In the genomic region with DNA sequence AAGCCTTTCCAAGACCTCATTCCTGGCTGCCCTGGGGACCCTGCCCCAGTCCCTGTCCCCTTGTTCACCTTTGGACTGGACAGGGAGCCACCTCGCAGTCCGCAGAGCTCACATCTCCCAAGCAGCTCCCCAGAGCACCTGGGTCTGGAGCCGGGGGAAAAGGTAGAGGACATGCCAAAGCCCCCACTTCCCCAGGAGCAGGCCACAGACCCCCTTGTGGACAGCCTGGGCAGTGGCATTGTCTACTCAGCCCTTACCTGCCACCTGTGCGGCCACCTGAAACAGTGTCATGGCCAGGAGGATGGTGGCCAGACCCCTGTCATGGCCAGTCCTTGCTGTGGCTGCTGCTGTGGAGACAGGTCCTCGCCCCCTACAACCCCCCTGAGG, we compare ENCODE assay signal across 1 cellular context.
TF ChIP-seq lines count a peak whose summit lies in the region.

No MANE protein-coding gene starts in this region.

TF ChIP-seq in GM23338, 12 proteins besides CTCF, POLR2A, EP300 and RAD21 (continued from another document):
- TF ChIP-seq, protein P1, sequence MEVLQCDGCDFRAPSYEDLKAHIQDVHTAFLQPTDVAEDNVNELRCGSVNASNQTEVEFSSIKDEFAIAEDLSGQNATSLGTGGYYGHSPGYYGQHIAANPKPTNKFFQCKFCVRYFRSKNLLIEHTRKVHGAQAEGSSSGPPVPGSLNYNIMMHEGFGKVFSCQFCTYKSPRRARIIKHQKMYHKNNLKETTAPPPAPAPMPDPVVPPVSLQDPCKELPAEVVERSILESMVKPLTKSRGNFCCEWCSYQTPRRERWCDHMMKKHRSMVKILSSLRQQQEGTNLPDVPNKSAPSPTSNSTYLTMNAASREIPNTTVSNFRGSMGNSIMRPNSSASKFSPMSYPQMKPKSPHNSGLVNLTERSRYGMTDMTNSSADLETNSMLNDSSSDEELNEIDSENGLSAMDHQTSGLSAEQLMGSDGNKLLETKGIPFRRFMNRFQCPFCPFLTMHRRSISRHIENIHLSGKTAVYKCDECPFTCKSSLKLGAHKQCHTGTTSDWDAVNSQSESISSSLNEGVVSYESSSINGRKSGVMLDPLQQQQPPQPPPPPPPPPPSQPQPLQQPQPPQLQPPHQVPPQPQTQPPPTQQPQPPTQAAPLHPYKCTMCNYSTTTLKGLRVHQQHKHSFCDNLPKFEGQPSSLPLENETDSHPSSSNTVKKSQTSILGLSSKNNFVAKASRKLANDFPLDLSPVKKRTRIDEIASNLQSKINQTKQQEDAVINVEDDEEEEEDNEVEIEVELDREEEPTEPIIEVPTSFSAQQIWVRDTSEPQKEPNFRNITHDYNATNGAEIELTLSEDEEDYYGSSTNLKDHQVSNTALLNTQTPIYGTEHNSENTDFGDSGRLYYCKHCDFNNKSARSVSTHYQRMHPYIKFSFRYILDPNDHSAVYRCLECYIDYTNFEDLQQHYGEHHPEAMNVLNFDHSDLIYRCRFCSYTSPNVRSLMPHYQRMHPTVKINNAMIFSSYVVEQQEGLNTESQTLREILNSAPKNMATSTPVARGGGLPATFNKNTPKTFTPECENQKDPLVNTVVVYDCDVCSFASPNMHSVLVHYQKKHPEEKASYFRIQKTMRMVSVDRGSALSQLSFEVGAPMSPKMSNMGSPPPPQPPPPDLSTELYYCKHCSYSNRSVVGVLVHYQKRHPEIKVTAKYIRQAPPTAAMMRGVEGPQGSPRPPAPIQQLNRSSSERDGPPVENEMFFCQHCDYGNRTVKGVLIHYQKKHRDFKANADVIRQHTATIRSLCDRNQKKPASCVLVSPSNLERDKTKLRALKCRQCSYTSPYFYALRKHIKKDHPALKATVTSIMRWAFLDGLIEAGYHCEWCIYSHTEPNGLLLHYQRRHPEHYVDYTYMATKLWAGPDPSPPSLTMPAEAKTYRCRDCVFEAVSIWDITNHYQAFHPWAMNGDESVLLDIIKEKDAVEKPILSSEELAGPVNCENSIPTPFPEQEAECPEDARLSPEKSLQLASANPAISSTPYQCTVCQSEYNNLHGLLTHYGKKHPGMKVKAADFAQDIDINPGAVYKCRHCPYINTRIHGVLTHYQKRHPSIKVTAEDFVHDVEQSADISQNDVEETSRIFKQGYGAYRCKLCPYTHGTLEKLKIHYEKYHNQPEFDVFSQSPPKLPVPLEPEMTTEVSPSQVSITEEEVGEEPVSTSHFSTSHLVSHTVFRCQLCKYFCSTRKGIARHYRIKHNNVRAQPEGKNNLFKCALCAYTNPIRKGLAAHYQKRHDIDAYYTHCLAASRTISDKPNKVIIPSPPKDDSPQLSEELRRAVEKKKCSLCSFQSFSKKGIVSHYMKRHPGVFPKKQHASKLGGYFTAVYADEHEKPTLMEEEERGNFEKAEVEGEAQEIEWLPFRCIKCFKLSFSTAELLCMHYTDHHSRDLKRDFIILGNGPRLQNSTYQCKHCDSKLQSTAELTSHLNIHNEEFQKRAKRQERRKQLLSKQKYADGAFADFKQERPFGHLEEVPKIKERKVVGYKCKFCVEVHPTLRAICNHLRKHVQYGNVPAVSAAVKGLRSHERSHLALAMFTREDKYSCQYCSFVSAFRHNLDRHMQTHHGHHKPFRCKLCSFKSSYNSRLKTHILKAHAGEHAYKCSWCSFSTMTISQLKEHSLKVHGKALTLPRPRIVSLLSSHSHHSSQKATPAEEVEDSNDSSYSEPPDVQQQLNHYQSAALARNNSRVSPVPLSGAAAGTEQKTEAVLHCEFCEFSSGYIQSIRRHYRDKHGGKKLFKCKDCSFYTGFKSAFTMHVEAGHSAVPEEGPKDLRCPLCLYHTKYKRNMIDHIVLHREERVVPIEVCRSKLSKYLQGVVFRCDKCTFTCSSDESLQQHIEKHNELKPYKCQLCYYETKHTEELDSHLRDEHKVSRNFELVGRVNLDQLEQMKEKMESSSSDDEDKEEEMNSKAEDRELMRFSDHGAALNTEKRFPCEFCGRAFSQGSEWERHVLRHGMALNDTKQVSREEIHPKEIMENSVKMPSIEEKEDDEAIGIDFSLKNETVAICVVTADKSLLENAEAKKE (CRISPR knock-in tag; IDR thresholded peaks at IDR 0.05) = no peak
- no peak for TF ChIP-seq EZH2phosphoT487 (IDR thresholded peaks at IDR 0.05; ENCODE audit: unreplicated experiment)
- TF ChIP-seq, protein P2, sequence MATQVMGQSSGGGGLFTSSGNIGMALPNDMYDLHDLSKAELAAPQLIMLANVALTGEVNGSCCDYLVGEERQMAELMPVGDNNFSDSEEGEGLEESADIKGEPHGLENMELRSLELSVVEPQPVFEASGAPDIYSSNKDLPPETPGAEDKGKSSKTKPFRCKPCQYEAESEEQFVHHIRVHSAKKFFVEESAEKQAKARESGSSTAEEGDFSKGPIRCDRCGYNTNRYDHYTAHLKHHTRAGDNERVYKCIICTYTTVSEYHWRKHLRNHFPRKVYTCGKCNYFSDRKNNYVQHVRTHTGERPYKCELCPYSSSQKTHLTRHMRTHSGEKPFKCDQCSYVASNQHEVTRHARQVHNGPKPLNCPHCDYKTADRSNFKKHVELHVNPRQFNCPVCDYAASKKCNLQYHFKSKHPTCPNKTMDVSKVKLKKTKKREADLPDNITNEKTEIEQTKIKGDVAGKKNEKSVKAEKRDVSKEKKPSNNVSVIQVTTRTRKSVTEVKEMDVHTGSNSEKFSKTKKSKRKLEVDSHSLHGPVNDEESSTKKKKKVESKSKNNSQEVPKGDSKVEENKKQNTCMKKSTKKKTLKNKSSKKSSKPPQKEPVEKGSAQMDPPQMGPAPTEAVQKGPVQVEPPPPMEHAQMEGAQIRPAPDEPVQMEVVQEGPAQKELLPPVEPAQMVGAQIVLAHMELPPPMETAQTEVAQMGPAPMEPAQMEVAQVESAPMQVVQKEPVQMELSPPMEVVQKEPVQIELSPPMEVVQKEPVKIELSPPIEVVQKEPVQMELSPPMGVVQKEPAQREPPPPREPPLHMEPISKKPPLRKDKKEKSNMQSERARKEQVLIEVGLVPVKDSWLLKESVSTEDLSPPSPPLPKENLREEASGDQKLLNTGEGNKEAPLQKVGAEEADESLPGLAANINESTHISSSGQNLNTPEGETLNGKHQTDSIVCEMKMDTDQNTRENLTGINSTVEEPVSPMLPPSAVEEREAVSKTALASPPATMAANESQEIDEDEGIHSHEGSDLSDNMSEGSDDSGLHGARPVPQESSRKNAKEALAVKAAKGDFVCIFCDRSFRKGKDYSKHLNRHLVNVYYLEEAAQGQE (IDR thresholded peaks at IDR 0.05; ENCODE audit: unreplicated experiment) = no peak
- no peak for TF ChIP-seq CREB1 (CRISPR knock-in tag; IDR thresholded peaks at IDR 0.05; ENCODE audit: low read depth)
